In genomic region chr7:16062269-16062668, GRCh38 we compare ENCODE assay signal across 13 cellular contexts.
DNase-seq lines count a peak whose midpoint lies in the region; ATAC-seq and TF ChIP-seq lines count a peak whose summit lies in the region.
"Had no signal": no experiment of that assay in that cellular context is flagged by ENCODE, and none has a peak within 500 bp of the region (broad histone marks: within the 10 kb centered on the region; RNA-seq: fewer than 3 reads in every experiment).

No MANE protein-coding gene starts in this region.

- 0% methylated on average over 1 of the region's 1 CpG for WGBS in SK-N-SH (ENCODE audit: low lambda C conversion rate)

- H3K9me2 ChIP-seq in SK-N-SH: no peaks in the 10 kb centered on the region; the same call in 1 of the 2 replicates

- H3K4me3 Mint-ChIP-seq in immature natural killer cell: peak overlapping the region in 4 of 5 donors; percentile 1 to 40 (median 30)
- H3K4me3 Mint-ChIP-seq: activated CD8-positive, alpha-beta T cell treated with anti-CD3 and anti-CD28 coated beads, Interleukin-2, amount 10 ng/mL, durations not matched to agents 7 days and 5 days; mesothelial cell of epicardium had no signal

- no peaks in the 10 kb centered on the region for H4K20me1 ChIP-seq in SK-N-SH (ENCODE audit: insufficient read depth)

- H3K27ac ChIP-seq in SK-N-SH (ENCODE audit: low read depth in 2 of 2, low read length in 1 of 2): no peak overlapping the region
- H3K27ac ChIP-seq: foreskin keratinocyte had no signal

- no peak for TF ChIP-seq RAD21 in SK-N-SH (IDR thresholded peaks at IDR 0.05; ENCODE audit: low read length)

- H3F3A ChIP-seq in SK-N-SH (replicated peaks; ENCODE audit: insufficient read depth): no peaks in the 10 kb centered on the region

- H3K9me3 ChIP-seq in SK-N-SH (no peaks in the 10 kb centered on the region), mucosa of descending colon (no peaks in the 10 kb centered on the region)

- H3K9me3 Mint-ChIP-seq in immature natural killer cell: no peaks in the 10 kb centered on the region
- H3K9me3 Mint-ChIP-seq: activated naive CD4-positive, alpha-beta T cell treated with anti-CD3 and anti-CD28 coated beads, Interleukin-2, amount 50 U/mL, for 72 hours; mesothelial cell of epicardium had no signal

- H3K36me3 Mint-ChIP-seq in immature natural killer cell: no peaks in the 10 kb centered on the region
- H3K36me3 Mint-ChIP-seq: activated naive CD4-positive, alpha-beta T cell treated with anti-CD3 and anti-CD28 coated beads, Interleukin-2, amount 50 U/mL, for 72 hours; mesothelial cell of epicardium had no signal

- intact Hi-C loops in mucosa of descending colon (cut with DNase I, micrococcal nuclease): loop anchor here in 1 of 2 donors (10.0 kb wide), 1 partner anchor 757 kb away; no protein-coding TSS in a partner anchor

- H3K79me2 ChIP-seq in SK-N-SH (ENCODE audit: insufficient read depth): no peaks in the 10 kb centered on the region

- H2AFZ ChIP-seq in SK-N-SH (ENCODE audit: low read depth): no peak overlapping the region

- ATAC-seq in SK-N-SH treated with all-trans-retinoic acid at 6 μM for 48 hours (no peak), mucosa of descending colon (no peak), GM19467 (IDR thresholded peaks at IDR 0.05; ENCODE audit: unreplicated experiment) (no peak), HG03565 (IDR thresholded peaks at IDR 0.05; ENCODE audit: unreplicated experiment) (no peak)
- ATAC-seq: activated CD8-positive, alpha-beta T cell treated with anti-CD3 and anti-CD28 coated beads, Interleukin-2, amount 10 ng/mL, durations not matched to agents 7 days and 5 days; activated naive CD4-positive, alpha-beta T cell treated with anti-CD3 and anti-CD28 coated beads, Interleukin-2, amount 50 U/mL, for 72 hours; foreskin keratinocyte had no signal

- no peaks in the 10 kb centered on the region for H3K36me3 ChIP-seq in SK-N-SH (replicated peaks in 1 of 2; ENCODE audit: control insufficient read depth in 1 of 2, insufficient read depth in 2 of 2, low read length in 1 of 2)
- H3K36me3 ChIP-seq in mucosa of descending colon (ENCODE audit: low read depth): no peaks in the 10 kb centered on the region

- DNase-seq in SK-N-SH (no peak), cardiac fibroblast (ENCODE audit: low read depth in 2 of 2) (peak; percentile 73 to 90), immature natural killer cell (peak in 1 of 3 donors; percentile 11), mucosa of descending colon (no peak), NCI-H345 (lab: John Stamatoyannopoulos, UW) (no peak)
- DNase-seq: activated CD8-positive, alpha-beta T cell treated with anti-CD3 and anti-CD28 coated beads, Interleukin-2, amount 10 ng/mL, durations not matched to agents 7 days and 5 days; foreskin keratinocyte; NCI-H2107 had no signal

- H3K27me3 Mint-ChIP-seq in immature natural killer cell (ENCODE audit: low read depth in 3 of 3): peaks cover 0 to 4% (median 2%) of the 10 kb centered on the region in 3 donors

- peak overlapping the region in 3 of 6 donors; percentile 5 to 40 (median 37) for H3K27ac Mint-ChIP-seq in immature natural killer cell
- H3K27ac Mint-ChIP-seq: activated CD8-positive, alpha-beta T cell treated with anti-CD3 and anti-CD28 coated beads, Interleukin-2, amount 10 ng/mL, durations not matched to agents 7 days and 5 days; activated naive CD4-positive, alpha-beta T cell treated with anti-CD3 and anti-CD28 coated beads, Interleukin-2, amount 50 U/mL, for 72 hours; mesothelial cell of epicardium had no signal

- no peak for TF ChIP-seq CTCF in SK-N-SH (IDR thresholded peaks at IDR 0.05)
- no peak for TF ChIP-seq CTCF in cardiac fibroblast (IDR thresholded peaks at IDR 0.05; ENCODE audit: low read depth, low read length)
- no peak for TF ChIP-seq CTCF in mucosa of descending colon (IDR thresholded peaks at IDR 0.05)

- H3K4me2 ChIP-seq in SK-N-SH: peak overlapping the region; percentile 5; the same call in 1 of the 2 replicates

- POLR2A ChIA-PET in SK-N-SH (lab: Yijun Ruan, JAX): no interaction called here

- CTCF ChIA-PET in SK-N-SH (lab: Yijun Ruan, JAX): no interaction called here

- H3K4me3 ChIP-seq in SK-N-SH (ENCODE audit: low read depth in 2 of 2, low read length in 1 of 2): no peak overlapping the region
- H3K4me3 ChIP-seq in cardiac fibroblast (replicated peaks in 1 of 2; ENCODE audit: low read depth in 2 of 2, low read length in 2 of 2): no peak overlapping the region
- H3K4me3 ChIP-seq in mucosa of descending colon: no peak overlapping the region

- H3K4me1 ChIP-seq in SK-N-SH (ENCODE audit: control insufficient read depth in 1 of 2, insufficient read depth in 2 of 2, low read depth in 1 of 2, low read length in 1 of 2) (peaks cover 0 to 10% of the 10 kb centered on the region in 2 experiments; a peak in 2 of 4 replicates), mucosa of descending colon (ENCODE audit: low read depth) (no peaks in the 10 kb centered on the region)
- H3K4me1 ChIP-seq: foreskin keratinocyte had no signal

- H3K4me1 Mint-ChIP-seq in immature natural killer cell: peaks cover 19 to 32% of the 10 kb centered on the region in 2 donors

- H3K9ac ChIP-seq in SK-N-SH: no peak overlapping the region

- peaks cover 15% of the 10 kb centered on the region for H3K27me3 ChIP-seq in SK-N-SH (ENCODE audit: insufficient read depth)

- no peak for TF ChIP-seq EP300 in SK-N-SH (IDR thresholded peaks at IDR 0.05; ENCODE audit: borderline replicate concordance in 1 of 2, low read depth in 1 of 2, low read length in 1 of 2)

TF ChIP-seq in SK-N-SH, 30 proteins besides CTCF, POLR2A, EP300 and RAD21 (continues in another document):
- no peak for TF ChIP-seq TEAD4 (IDR thresholded peaks at IDR 0.05; ENCODE audit: borderline replicate concordance, insufficient read depth)
- TF ChIP-seq SMC3 (IDR thresholded peaks at IDR 0.05; ENCODE audit: low read depth, low read length): no peak
- TF ChIP-seq, protein P1, sequence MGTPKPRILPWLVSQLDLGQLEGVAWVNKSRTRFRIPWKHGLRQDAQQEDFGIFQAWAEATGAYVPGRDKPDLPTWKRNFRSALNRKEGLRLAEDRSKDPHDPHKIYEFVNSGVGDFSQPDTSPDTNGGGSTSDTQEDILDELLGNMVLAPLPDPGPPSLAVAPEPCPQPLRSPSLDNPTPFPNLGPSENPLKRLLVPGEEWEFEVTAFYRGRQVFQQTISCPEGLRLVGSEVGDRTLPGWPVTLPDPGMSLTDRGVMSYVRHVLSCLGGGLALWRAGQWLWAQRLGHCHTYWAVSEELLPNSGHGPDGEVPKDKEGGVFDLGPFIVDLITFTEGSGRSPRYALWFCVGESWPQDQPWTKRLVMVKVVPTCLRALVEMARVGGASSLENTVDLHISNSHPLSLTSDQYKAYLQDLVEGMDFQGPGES (IDR thresholded peaks at IDR 0.05; ENCODE audit: low read depth, low read length): no peak
- TF ChIP-seq NRF1 (IDR thresholded peaks at IDR 0.05; ENCODE audit: low read depth, low read length): no peak
- TF ChIP-seq ELF1 (IDR thresholded peaks at IDR 0.05): no peak
- TF ChIP-seq GABPA (IDR thresholded peaks at IDR 0.05; ENCODE audit: low read depth): no peak
- no peak for TF ChIP-seq RFX5 (IDR thresholded peaks at IDR 0.05; ENCODE audit: low read length)
- no peak for TF ChIP-seq SIN3A (IDR thresholded peaks at IDR 0.05; ENCODE audit: borderline replicate concordance, low read depth, low read length)
- no peak for TF ChIP-seq RCOR1 (IDR thresholded peaks at IDR 0.05; ENCODE audit: low read length)
- no peak for TF ChIP-seq FOXJ3 (CRISPR knock-in tag; IDR thresholded peaks at IDR 0.05)
- TF ChIP-seq MEF2A (IDR thresholded peaks at IDR 0.05; ENCODE audit: borderline replicate concordance, low read depth): no peak
- TF ChIP-seq FOXM1 (IDR thresholded peaks at IDR 0.05; ENCODE audit: low read depth): no peak
- TF ChIP-seq JUND (IDR thresholded peaks at IDR 0.05): no peak
- TF ChIP-seq NFIC (IDR thresholded peaks at IDR 0.05; ENCODE audit: borderline replicate concordance): no peak
- no peak for TF ChIP-seq TCF12 (IDR thresholded peaks at IDR 0.05)
- no peak for TF ChIP-seq RXRA (IDR thresholded peaks at IDR 0.05; ENCODE audit: borderline replicate concordance, low read depth)

TF ChIP-seq in SK-N-SH treated with all-trans-retinoic acid at 6 μM for 48 hours, 23 proteins besides CTCF, POLR2A, EP300 and RAD21 (continues in another document):
- no peak for TF ChIP-seq ZC3H10 (CRISPR knock-in tag; IDR thresholded peaks at IDR 0.05)
- TF ChIP-seq SNAI2 (CRISPR knock-in tag; IDR thresholded peaks at IDR 0.05): no peak
- TF ChIP-seq ESRRG (CRISPR knock-in tag; IDR thresholded peaks at IDR 0.05): no peak
- TF ChIP-seq RARB (CRISPR knock-in tag; IDR thresholded peaks at IDR 0.05): no peak
- TF ChIP-seq ZNF70 (CRISPR knock-in tag; IDR thresholded peaks at IDR 0.05): no peak
- no peak for TF ChIP-seq TSHZ2 (CRISPR knock-in tag; IDR thresholded peaks at IDR 0.05)
- no peak for TF ChIP-seq ZNF565 (CRISPR knock-in tag; conservative IDR thresholded peaks at IDR 0.05; ENCODE audit: low read depth)
- no peak for TF ChIP-seq ZFP30 (CRISPR knock-in tag; IDR thresholded peaks at IDR 0.05)

Comparison
In these comparisons a context has a peak if more than half of its experiments do, and no peak if none do; other contexts are left out.
1. DNase-seq: peak in cardiac fibroblast (2 of 2); none in SK-N-SH (single experiment), mucosa of descending colon (0 of 3) and NCI-H345 (single experiment).